In genomic region chr12:77720258-77720657, GRCh38 we compare ENCODE assay signal across 10 cellular contexts.
DNase-seq lines count a peak whose midpoint lies in the region; ATAC-seq and TF ChIP-seq lines count a peak whose summit lies in the region.
"Had no signal": no experiment of that assay in that cellular context is flagged by ENCODE, and none has a peak within 500 bp of the region (broad histone marks: within the 10 kb centered on the region; RNA-seq: fewer than 3 reads in every experiment).

No MANE protein-coding gene starts in this region.

- no peak overlapping the region for H3K4me3 Mint-ChIP-seq in activated naive CD4-positive, alpha-beta T cell treated with anti-CD3 and anti-CD28 coated beads for 36 hours

- no TSS peak for BruUV-seq in HCT116 (replicated peaks; lab: Mats Ljungman, UMichigan)

- no peak for TF ChIP-seq POLR2A in HCT116 (IDR thresholded peaks at IDR 0.05; ENCODE audit: borderline replicate concordance, extremely low read depth, insufficient read depth, insufficient read length)
- TF ChIP-seq POLR2A in suprapubic skin (IDR thresholded peaks at IDR 0.05), result no peak

- H3K9me3 ChIP-seq in AG04450 (ENCODE audit: control insufficient read depth, insufficient read depth, low read length), result no peaks in the 10 kb centered on the region
- no peaks in the 10 kb centered on the region for H3K9me3 ChIP-seq in HCT116 (ENCODE audit: control insufficient read depth in 1 of 2, insufficient read depth in 1 of 2, low read depth in 1 of 2, low read length in 2 of 2)
- H3K9me3 ChIP-seq in suprapubic skin, result no peaks in the 10 kb centered on the region

- peak; percentile 41 for TF ChIP-seq CTCF in AG04450 (IDR thresholded peaks at IDR 0.05; ENCODE audit: low read depth, low read length)
- peak in 2 of 3 experiments; percentile 23 to 35; a peak in 1 of 6 replicates for TF ChIP-seq CTCF in HCT116 (IDR thresholded peaks at IDR 0.05 in 2 of 3, conservative IDR thresholded peaks at IDR 0.05 in 1 of 3; ENCODE audit: borderline replicate concordance in 1 of 3, insufficient read depth in 1 of 3, low read depth in 2 of 3, low read length in 2 of 3)
- no peak for TF ChIP-seq CTCF in suprapubic skin (IDR thresholded peaks at IDR 0.05)

- no peaks in the 10 kb centered on the region for H3K36me3 Mint-ChIP-seq in activated naive CD4-positive, alpha-beta T cell treated with anti-CD3 and anti-CD28 coated beads for 36 hours (ENCODE audit: low read depth)

- H4K20me1 ChIP-seq in HCT116 (ENCODE audit: insufficient read depth), result no peaks in the 10 kb centered on the region

- H3K27ac ChIP-seq in AG04450 (ENCODE audit: low read depth, low read length) (no peak overlapping the region), HCT116 (ENCODE audit: low read depth, low read length) (no peak overlapping the region), suprapubic skin (no peak overlapping the region)

- H3K27me3 Mint-ChIP-seq in activated naive CD4-positive, alpha-beta T cell treated with anti-CD3 and anti-CD28 coated beads for 36 hours (ENCODE audit: low read depth), result no peaks in the 10 kb centered on the region

- H3K79me2 ChIP-seq in HCT116 (ENCODE audit: insufficient read depth, low read length), result no peaks in the 10 kb centered on the region

- RAD21 ChIA-PET in HCT116 (lab: Charles Lee; ENCODE audit: low non-redundant PET in 1 of 2, low total read pairs in 2 of 2, uncharacterized antibody in 2 of 2, unreplicated experiment in 2 of 2), result no interaction called here

- H3K9me3 Mint-ChIP-seq in activated naive CD4-positive, alpha-beta T cell treated with anti-CD3 and anti-CD28 coated beads for 36 hours, result peaks cover 8% of the 10 kb centered on the region

- H2AFZ ChIP-seq in HCT116 (ENCODE audit: low read depth, low read length, poor library complexity, severe bottlenecking), result peak overlapping the region; percentile 58

- ATAC-seq in HCT116 (peak; percentile 75), HG02798 (IDR thresholded peaks at IDR 0.05; ENCODE audit: poor library complexity, unreplicated experiment) (no peak)

- POLR2A ChIA-PET in AG04450 (lab: Yijun Ruan, JAX) (no interaction called here), HCT116 (lab: Charles Lee) (no interaction called here)

- H3K4me1 ChIP-seq in HCT116 (ENCODE audit: control insufficient read depth in 1 of 2, insufficient read depth in 2 of 2, low read length in 2 of 2) (no peaks in the 10 kb centered on the region), suprapubic skin (peaks cover 9% of the 10 kb centered on the region)

- H3K4me1 Mint-ChIP-seq in activated naive CD4-positive, alpha-beta T cell treated with anti-CD3 and anti-CD28 coated beads for 36 hours (ENCODE audit: low read depth), result no peaks in the 10 kb centered on the region

- in situ Hi-C loops in SK-MEL-5 (cut with HindIII; ENCODE audit: low pct_unique_long_range_greater_than_20kb, low sequenced_read_pairs), result no loop called here

- no peak overlapping the region for H3K4me3 ChIP-seq in AG04450 (ENCODE audit: low read depth, low read length)
- H3K4me3 ChIP-seq in HCT116 (replicated peaks in 1 of 2; ENCODE audit: low read depth in 1 of 2, low read length in 2 of 2), result no peak overlapping the region
- no peak overlapping the region for H3K4me3 ChIP-seq in suprapubic skin

- WGBS in suprapubic skin, result 40% methylated on average over 2 of the region's 2 CpGs

- no peaks in the 10 kb centered on the region for H3K9me2 ChIP-seq in HCT116 (ENCODE audit: insufficient read depth)

- no peak for TF ChIP-seq EP300 in suprapubic skin (IDR thresholded peaks at IDR 0.05)

- TF ChIP-seq RAD21 in HCT116 (IDR thresholded peaks at IDR 0.05; ENCODE audit: low read depth), result 0 out of 2 replicates have a peak, but pooled peaks have one; percentile 13

- DNase-seq in AG04450 (ENCODE audit: low read depth, low spot score), result no peak
- no peak for DNase-seq in HCT116 (ENCODE audit: low read depth, low spot score)
- DNase-seq in SK-MEL-5 (ENCODE audit: low read depth, low spot score), result peak; percentile 57
- DNase-seq in iris pigment epithelial cell (ENCODE audit: low read depth), result peak; percentile 25
- DNase-seq in suprapubic skin (ENCODE audit: low spot score in 2 of 2), result no peak
- no peak for DNase-seq in activated naive CD4-positive, alpha-beta T cell treated with anti-CD3 and anti-CD28 coated beads for 36 hours
- no peak for DNase-seq in cortex of kidney (lab: John Stamatoyannopoulos, UW)
- DNase-seq: nucleus accumbens; stimulated activated CD4-positive, alpha-beta T cell treated with anti-CD3 and anti-CD28 coated beads, Interleukin-4, amount 100 ng/mL, for 24 hours had no signal

- intact Hi-C loops in HCT116 (cut with micrococcal nuclease), result loop anchor here (10.0 kb wide), 1 partner anchor 405 kb away; no protein-coding TSS in a partner anchor
- intact Hi-C loops in activated naive CD4-positive, alpha-beta T cell treated with anti-CD3 and anti-CD28 coated beads for 36 hours (cut with micrococcal nuclease), result loop anchor here (10.0 kb wide), 1 partner anchor 205 kb away; no protein-coding TSS in a partner anchor

- no peak overlapping the region for H3K4me2 ChIP-seq in HCT116 (ENCODE audit: low read length)

- H3K9ac ChIP-seq in HCT116 (ENCODE audit: low read length), result no peak overlapping the region

- CTCF ChIA-PET in AG04450 (lab: Charles Lee) (interaction anchor here (1.8 kb wide), 1 partner anchor 205 kb away, joined by 9 read pairs; no protein-coding TSS in a partner anchor), HCT116 (lab: Charles Lee) (interaction anchor here (0.8 to 1.9 kb wide), 4 partner anchors 203 to 709 kb away, joined by 3 to 16 read pairs (median 4); no protein-coding TSS in a partner anchor)
- CTCF ChIA-PET in activated naive CD4-positive, alpha-beta T cell treated with anti-CD3 and anti-CD28 coated beads for 36 hours (lab: Charles Lee), result no interaction called here

- H3K27ac Mint-ChIP-seq in activated naive CD4-positive, alpha-beta T cell treated with anti-CD3 and anti-CD28 coated beads for 36 hours, result no peak overlapping the region

- H3K27me3 ChIP-seq in AG04450 (ENCODE audit: control insufficient read depth, insufficient read depth, low read length) (no peaks in the 10 kb centered on the region), HCT116 (ENCODE audit: insufficient read depth, low read length) (no peaks in the 10 kb centered on the region), suprapubic skin (no peaks in the 10 kb centered on the region)

- no peaks in the 10 kb centered on the region for H3K36me3 ChIP-seq in HCT116 (ENCODE audit: control insufficient read depth in 1 of 2, insufficient read depth in 2 of 2, low read length in 2 of 2)
- no peaks in the 10 kb centered on the region for H3K36me3 ChIP-seq in suprapubic skin

TF ChIP-seq in HCT116, 20 proteins besides CTCF, POLR2A, EP300 and RAD21 (continues in another document):
- TF ChIP-seq FOSL1 (IDR thresholded peaks at IDR 0.05; ENCODE audit: low read depth) (no peak), SRF (IDR thresholded peaks at IDR 0.05; ENCODE audit: low read depth) (no peak), SP1 (IDR thresholded peaks at IDR 0.05; ENCODE audit: low read depth) (no peak), EGR1 (IDR thresholded peaks at IDR 0.05; ENCODE audit: low read depth) (no peak), CBX3 (IDR thresholded peaks at IDR 0.05; ENCODE audit: low read depth) (no peak), POLR2AphosphoS5 (IDR thresholded peaks at IDR 0.05; ENCODE audit: low read depth, low read length) (no peak), JUND (IDR thresholded peaks at IDR 0.05) (no peak), EZH2phosphoT487 (IDR thresholded peaks at IDR 0.05; ENCODE audit: borderline replicate concordance) (no peak), YY1 (IDR thresholded peaks at IDR 0.05; ENCODE audit: extremely low read depth, insufficient replicate concordance, low read depth, low read length) (no peak), REST (IDR thresholded peaks at IDR 0.05; ENCODE audit: low read depth) (no peak), ZBTB33 (IDR thresholded peaks at IDR 0.05; ENCODE audit: extremely low read depth, insufficient replicate concordance, low read length) (no peak), EZH2 (IDR thresholded peaks at IDR 0.05) (no peak)

Comparison
In these comparisons a context has a peak if more than half of its experiments do, and no peak if none do; other contexts are left out.
1. DNase-seq: peak in SK-MEL-5 (single experiment) and iris pigment epithelial cell (single experiment); none in AG04450 (single experiment), HCT116 (single experiment), suprapubic skin (0 of 2), activated naive CD4-positive, alpha-beta T cell treated with anti-CD3 and anti-CD28 coated beads for 36 hours (single experiment) and cortex of kidney (single experiment).
2. CTCF ChIP-seq: peak in AG04450 (single experiment) and HCT116 (2 of 3); none in suprapubic skin (0 of 2).